In the genomic region with DNA sequence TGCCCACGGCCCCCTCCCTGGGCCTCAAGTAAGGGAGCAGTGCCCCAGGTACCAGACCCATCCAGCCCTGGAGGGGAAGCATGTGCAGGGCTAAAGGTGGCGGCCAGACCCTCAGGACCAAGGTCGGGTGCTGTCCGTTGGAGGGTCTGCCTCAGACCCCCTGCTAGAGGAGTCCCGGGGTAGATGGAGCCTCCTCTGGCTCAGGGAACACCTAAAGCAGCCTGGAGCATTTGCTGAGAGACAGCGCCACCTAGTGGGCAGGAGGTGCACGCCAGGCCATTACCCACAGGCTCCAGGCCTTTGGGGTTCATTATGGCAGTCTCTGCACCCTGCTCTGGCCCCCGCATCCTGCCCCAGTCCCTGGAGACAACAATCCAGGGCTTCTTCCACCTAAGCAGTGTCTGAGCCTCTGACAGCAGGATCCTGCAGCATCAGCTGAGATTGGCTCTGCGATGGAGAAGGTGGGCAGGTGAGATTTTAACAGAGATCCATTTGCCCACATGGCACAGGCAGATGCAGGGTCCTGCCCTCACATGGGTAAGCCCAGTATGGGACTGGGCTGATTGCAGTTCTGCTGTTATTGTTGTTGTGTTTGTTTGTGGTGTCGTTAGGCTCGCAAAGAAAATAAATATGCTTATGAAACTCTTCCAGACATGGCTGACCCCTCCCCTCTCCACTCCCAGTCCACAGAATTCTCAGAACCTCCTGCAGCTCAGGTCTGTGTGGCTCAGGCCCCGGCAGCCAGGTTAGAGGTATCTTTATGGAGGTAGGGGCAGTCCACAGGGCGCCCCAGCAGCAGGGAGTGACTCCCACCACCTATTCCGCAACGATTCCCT, we compare ENCODE assay signal across 9 cellular contexts.
A peak's percentile ranks its signal among the peaks of the same experiment; 100 is the strongest.
DNase-seq lines count a peak whose midpoint lies in the region; ATAC-seq and TF ChIP-seq lines count a peak whose summit lies in the region.
"Had no signal": no experiment of that assay in that cellular context is flagged by ENCODE, and none has a peak within 500 bp of the region (broad histone marks: within the 10 kb centered on the region; RNA-seq: fewer than 3 reads in every experiment).

No MANE protein-coding gene starts in this region.

- DNase-seq in CMK (ENCODE audit: low read depth) (peak; percentile 57), NCI-H2029 treated with DMSO at 0.1 percent for 48 hours (lab: John Stamatoyannopoulos, UW) (peak; percentile 46), WERI-Rb-1 (peak; percentile 78), brain microvascular endothelial cell (peak; percentile 68), iris pigment epithelial cell (ENCODE audit: low read depth) (peak; percentile 50)
- DNase-seq in stimulated activated CD4-positive, alpha-beta T cell treated with anti-CD3 and anti-CD28 coated beads, Interleukin-1b, Interleukin-23, amount 100 ng/mL, for 24 hours (ENCODE audit: low read depth in 4 of 4, low spot score in 1 of 4), result peak; percentile 76 to 90 (median 84)

- H3K36me3 ChIP-seq in WERI-Rb-1, result no peaks in the 10 kb centered on the region
- H3K36me3 ChIP-seq in brain microvascular endothelial cell (replicated peaks), result no peaks in the 10 kb centered on the region

- in situ Hi-C loops in brain microvascular endothelial cell (cut with HindIII; ENCODE audit: low pct_ligation_motif_present, low sequenced_read_pairs), result no loop called here

- H3K27me3 ChIP-seq in WERI-Rb-1 (ENCODE audit: insufficient read depth, low read depth, severe bottlenecking) (no peaks in the 10 kb centered on the region), brain microvascular endothelial cell (replicated peaks) (no peaks in the 10 kb centered on the region)

- H3K27ac ChIP-seq in WERI-Rb-1 (peak overlapping the region; percentile 28), brain microvascular endothelial cell (no peak overlapping the region)
- H3K27ac ChIP-seq: SK-N-MC had no signal

- TF ChIP-seq CTCF in WERI-Rb-1 (IDR thresholded peaks at IDR 0.05; ENCODE audit: low read depth, low read length) (peak; percentile 97), brain microvascular endothelial cell (IDR thresholded peaks at IDR 0.05; ENCODE audit: low read depth, low read length, missing control alignments) (peak; percentile 96)

- no peaks in the 10 kb centered on the region for H3K9me3 ChIP-seq in WERI-Rb-1 (ENCODE audit: severe bottlenecking)

- H3K4me3 ChIP-seq in WERI-Rb-1 (ENCODE audit: low read depth, low read length) (no peak overlapping the region), brain microvascular endothelial cell (ENCODE audit: low read depth, low read length) (no peak overlapping the region)
- H3K4me3 ChIP-seq: SK-N-MC had no signal

- peak; percentile 69 for ATAC-seq in GM21529 (IDR thresholded peaks at IDR 0.05; ENCODE audit: unreplicated experiment)
- ATAC-seq in HG03469 (IDR thresholded peaks at IDR 0.05; ENCODE audit: unreplicated experiment), result no peak
